Comparison of ENCODE assay signal across 1 cellular context in genomic region chr10:5968681-5969453, GRCh38.
TF ChIP-seq lines count a peak whose summit lies in the region.

No MANE protein-coding gene starts in this region.

TF ChIP-seq in liver, 16 proteins besides CTCF, POLR2A, EP300 and RAD21 (continued from another document):
- TF ChIP-seq REST (IDR thresholded peaks at IDR 0.05) (peak; percentile 40), GABPA (IDR thresholded peaks at IDR 0.05 in 1 of 2, conservative IDR thresholded peaks at IDR 0.05 in 1 of 2) (peak in 1 of 2 donors; percentile 61), HNF4A (conservative IDR thresholded peaks at IDR 0.05) (peak; percentile 35 to 74), FOXA1 (IDR thresholded peaks at IDR 0.05) (no peak), SP1 (IDR thresholded peaks at IDR 0.05) (peak; percentile 50), TAF1 (conservative IDR thresholded peaks at IDR 0.05) (no peak), MAX (IDR thresholded peaks at IDR 0.05) (peak; percentile 94), RXRA (IDR thresholded peaks at IDR 0.05) (peak; percentile 34 to 87), NR2F2 (IDR thresholded peaks at IDR 0.05) (no peak), ATF3 (IDR thresholded peaks at IDR 0.05) (peak; percentile 90)
